Comparison of ENCODE assay signal across 1 cellular context in genomic region chr2:38740851-38741541, GRCh38.
TF ChIP-seq lines count a peak whose summit lies in the region.

No MANE protein-coding gene starts in this region.

TF ChIP-seq in GM12878, 131 proteins besides CTCF, POLR2A, EP300 and RAD21:
- TF ChIP-seq USF1 (IDR thresholded peaks at IDR 0.05; ENCODE audit: borderline replicate concordance, extremely low read length, insufficient read depth, low read depth, low read length) (no peak), POLR2AphosphoS5 (IDR thresholded peaks at IDR 0.05; ENCODE audit: low read length) (no peak; the same call in 1 of the 2 replicates), SUZ12 (IDR thresholded peaks at IDR 0.05; ENCODE audit: unreplicated experiment) (no peak), ZNF384 (IDR thresholded peaks at IDR 0.05; ENCODE audit: borderline replicate concordance, low read depth, low read length) (peak; percentile 88), SKIL (IDR thresholded peaks at IDR 0.05; ENCODE audit: low read depth, poor library complexity, severe bottlenecking) (peak; percentile 44), PML (IDR thresholded peaks at IDR 0.05; ENCODE audit: low read length) (0 out of 2 replicates have a peak, but pooled peaks have one; percentile 17)
